ENCODE assay signal across 18 cellular contexts in the genomic region with DNA sequence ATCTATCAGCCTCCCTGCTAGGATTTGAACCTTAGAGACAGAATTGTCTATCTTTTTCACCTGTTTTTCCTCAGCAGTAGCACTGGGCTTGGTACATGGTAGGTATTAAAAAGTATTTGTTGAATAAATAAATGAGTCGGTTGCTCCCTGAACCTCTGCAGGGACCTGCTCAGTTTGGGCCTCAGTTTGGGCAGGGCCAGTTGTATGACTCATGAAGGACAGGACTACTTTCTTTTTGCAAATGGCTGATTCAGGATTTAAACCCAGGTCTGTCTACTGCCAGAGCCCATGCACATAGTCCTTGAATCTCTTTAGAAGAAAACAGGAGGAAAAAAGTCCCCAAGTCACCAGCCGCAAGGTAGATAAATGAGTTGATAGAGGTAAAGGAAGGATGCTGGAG. TPM values are rescaled to one million over a fixed set of nuclear protein-coding genes. Genes with fewer than 3 reads are reported as not detected.
DNase-seq lines count a peak whose midpoint lies in the region; TF ChIP-seq lines count a peak whose summit lies in the region.
"Had no signal": no experiment of that assay in that cellular context is flagged by ENCODE, and none has a peak within 500 bp of the region (broad histone marks: within the 10 kb centered on the region; RNA-seq: fewer than 3 reads in every experiment).

No MANE protein-coding gene starts in this region.

- H3K9me3 Mint-ChIP-seq in HFFc6 (no peaks in the 10 kb centered on the region), MCF 10A (ENCODE audit: unreplicated experiment) (peaks cover 7% of the 10 kb centered on the region)

- H3K36me3 Mint-ChIP-seq in HFFc6 (ENCODE audit: low read depth) (peaks cover 54% of the 10 kb centered on the region), MCF 10A (ENCODE audit: insufficient read depth, unreplicated experiment) (peaks cover 6% of the 10 kb centered on the region)

- no peaks in the 10 kb centered on the region for H3K9me3 ChIP-seq in subcutaneous abdominal adipose tissue (ENCODE audit: control insufficient read depth in 5 of 5, low read length in 5 of 5)
- H3K9me3 ChIP-seq in tibial nerve = no peaks in the 10 kb centered on the region
- H3K9me3 ChIP-seq: BLaER1, mucosa of descending colon, right lobe of liver had no signal

- H3K27ac Mint-ChIP-seq in HFFc6 (peak overlapping the region; percentile 68), MCF 10A (ENCODE audit: low read depth, unreplicated experiment) (peak overlapping the region; percentile 17)
- H3K27ac Mint-ChIP-seq: activated T-cell treated with anti-CD3 and anti-CD28 coated beads, Interleukin-2, amount 50 U/mL, for 72 hours had no signal

- H3K4me3 ChIP-seq in subcutaneous abdominal adipose tissue (ENCODE audit: low read depth in 1 of 5, low read length in 5 of 5) (peak overlapping the region in 1 of 5 donors; percentile 79), tibial nerve (peak overlapping the region in 1 of 4 donors; percentile 72)
- H3K4me3 ChIP-seq: BLaER1, K562, mucosa of descending colon, right lobe of liver had no signal

- intact Hi-C loops in MCF 10A (cut with micrococcal nuclease) = no loop called here

- H3K36me3 ChIP-seq in subcutaneous abdominal adipose tissue (ENCODE audit: control insufficient read depth in 5 of 5, insufficient read depth in 5 of 5, low read length in 5 of 5) (peaks cover 0 to 35% (median 18%) of the 10 kb centered on the region in 5 donors), tibial nerve (peaks cover 0 to 32% (median 0%) of the 10 kb centered on the region in 3 donors)
- H3K36me3 ChIP-seq: BLaER1, right lobe of liver had no signal

- H3K27me3 Mint-ChIP-seq in HFFc6 (ENCODE audit: insufficient read depth) (no peaks in the 10 kb centered on the region; the same call in 1 of the 2 replicates), MCF 10A (ENCODE audit: insufficient read depth, unreplicated experiment) (peaks cover 12% of the 10 kb centered on the region)

- peak overlapping the region in 1 of 5 donors; percentile 9 for H3K9ac ChIP-seq in subcutaneous abdominal adipose tissue (ENCODE audit: low read length in 5 of 5)
- H3K9ac ChIP-seq: BLaER1 had no signal

- H3K4me1 ChIP-seq in subcutaneous abdominal adipose tissue (ENCODE audit: control insufficient read depth in 5 of 5, insufficient read depth in 5 of 5, low read length in 5 of 5) (peaks cover 3 to 39% (median 24%) of the 10 kb centered on the region in 5 donors), tibial nerve (peaks cover 0 to 60% (median 7%) of the 10 kb centered on the region in 4 donors)
- H3K4me1 ChIP-seq: BLaER1 had no signal

- TF ChIP-seq CTCF in HFFc6 (IDR thresholded peaks at IDR 0.05) = no peak
- TF ChIP-seq CTCF in MCF 10A (IDR thresholded peaks at IDR 0.05; ENCODE audit: unreplicated experiment) = no peak
- no peak for TF ChIP-seq CTCF in tibial nerve (IDR thresholded peaks at IDR 0.05)

- BruUV-seq in MCF 10A (replicated peaks; lab: Mats Ljungman, UMichigan) = no TSS peak

- POLR2A ChIA-PET in MCF 10A (lab: Yijun Ruan, JAX) = no interaction called here

- 89% methylated on average over 2 of the region's 2 CpGs for WGBS in tibial nerve, 2 donors

- peak overlapping the region; percentile 76 for H3K4me3 Mint-ChIP-seq in HFFc6
- no peak overlapping the region for H3K4me3 Mint-ChIP-seq in MCF 10A (ENCODE audit: unreplicated experiment)
- H3K4me3 Mint-ChIP-seq: activated T-cell treated with anti-CD3 and anti-CD28 coated beads, Interleukin-2, amount 50 U/mL, for 72 hours had no signal

- no peak for TF ChIP-seq POLR2A in tibial nerve (IDR thresholded peaks at IDR 0.05)

- DNase-seq in HFFc6 (peak; percentile 32), MCF 10A (ENCODE audit: unreplicated experiment) (peak; percentile 54), hepatic stellate cell (ENCODE audit: low spot score) (peak; percentile 55), NOMO-1 (lab: John Stamatoyannopoulos, UW; ENCODE audit: unreplicated experiment in 2 of 2) (no peak), NCI-H1436 (lab: John Stamatoyannopoulos, UW) (no peak), tibial nerve (ENCODE audit: low spot score in 2 of 2) (no peak), dermis blood vessel endothelial cell (no peak)
- DNase-seq: activated T-cell treated with anti-CD3 and anti-CD28 coated beads, Interleukin-2, amount 50 U/mL, for 72 hours; cerebellar nuclear complex; mucosa of descending colon; NCI-H1105; NCI-H69; occipital lobe; right lobe of liver had no signal

- H3K27me3 ChIP-seq in subcutaneous abdominal adipose tissue (ENCODE audit: control insufficient read depth in 5 of 5, insufficient read depth in 4 of 5, low read length in 5 of 5) (peaks cover 0 to 22% (median 3%) of the 10 kb centered on the region in 5 donors), tibial nerve (no peaks in the 10 kb centered on the region)
- H3K27me3 ChIP-seq: right lobe of liver had no signal

- H3K4me1 Mint-ChIP-seq in HFFc6 (ENCODE audit: low read depth) (peaks cover 74% of the 10 kb centered on the region), MCF 10A (ENCODE audit: insufficient read depth, unreplicated experiment) (peaks cover 33% of the 10 kb centered on the region)

- CTCF ChIA-PET in MCF 10A (lab: Yijun Ruan, JAX) = no interaction called here

- TF ChIP-seq EP300 in tibial nerve (IDR thresholded peaks at IDR 0.05) = peak in 1 of 2 donors; percentile 0

- peak overlapping the region; percentile 17 for H3K27ac ChIP-seq in subcutaneous abdominal adipose tissue (ENCODE audit: low read depth, low read length)
- peak overlapping the region in 2 of 4 donors; percentile 54 to 92 for H3K27ac ChIP-seq in tibial nerve
- H3K27ac ChIP-seq: BLaER1, HL-60, right lobe of liver had no signal

RNA-seq across cellular contexts. Expression of gene MMP2, which starts 3.1 kb away (rescaled TPM):
- total RNA-seq in HFFc6 (2021; fragmentation: NEBNext Ultra II Directional; extraction: Animal tissue kit (Norgen Biotek cat#: 25700)) = 100 to 1,000 TPM; 446 to 563 (median 511) TPM
- total RNA-seq in MCF 10A (2022) = 3.3 and 3.7 TPM in 2 replicates
- total RNA-seq in tibial nerve = 100 to 1,000 TPM; 153 to 525 (median 245) TPM
- total RNA-seq in dermis blood vessel endothelial cell = 16.7 and 20.5 TPM in 2 replicates
- total RNA-seq: activated T-cell treated with anti-CD3 and anti-CD28 coated beads, Interleukin-2, amount 50 U/mL, for 72 hours had no signal

RNA-seq across cellular contexts. Expression of gene LPCAT2, which starts 26.8 kb away (rescaled TPM):
- total RNA-seq in HFFc6 (2021; fragmentation: NEBNext Ultra II Directional; extraction: Animal tissue kit (Norgen Biotek cat#: 25700)) = 10 to 100 TPM; 22.3 to 36.1 (median 27.5) TPM
- total RNA-seq in MCF 10A (2022) (10.7 and 11.7 TPM in 2 replicates), tibial nerve (10 to 100 TPM; 14.9 to 33.4 (median 24.0) TPM), dermis blood vessel endothelial cell (23.9 and 37.6 TPM in 2 replicates)

Comparison
In these comparisons a context has a peak if more than half of its experiments do, and no peak if none do; other contexts are left out.
1. DNase-seq: peak in HFFc6 (single experiment), MCF 10A (single experiment) and hepatic stellate cell (single experiment); none in NOMO-1 (0 of 2), NCI-H1436 (single experiment), tibial nerve (0 of 2) and dermis blood vessel endothelial cell (single experiment).